ENCODE assay signal across 22 cellular contexts in the genomic region with DNA sequence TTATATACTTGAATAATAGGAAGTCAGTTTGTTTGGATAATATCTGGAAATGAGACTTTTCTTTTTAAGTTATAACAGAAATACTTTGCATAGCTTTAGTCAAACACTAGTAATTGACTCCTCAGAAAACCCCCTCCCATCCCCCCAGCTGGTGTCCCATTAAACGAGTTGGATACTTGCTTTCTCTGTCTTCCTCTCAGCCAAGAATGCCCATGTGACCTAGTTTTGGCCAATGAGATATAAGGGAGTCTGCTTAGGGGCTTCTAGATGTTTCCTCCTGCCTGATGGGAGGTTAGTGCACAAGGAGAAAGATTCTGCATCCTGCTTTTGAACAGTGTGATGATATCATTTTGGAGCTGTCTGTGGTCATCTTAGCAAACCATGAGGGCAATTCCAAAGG.
"Had no signal": no experiment of that assay in that cellular context is flagged by ENCODE, and none has a peak within 500 bp of the region (broad histone marks: within the 10 kb centered on the region; RNA-seq: fewer than 3 reads in every experiment).

No MANE protein-coding gene starts in this region.

- ATAC-seq: activated CD4-positive, CD25-positive, alpha-beta regulatory T cell treated with anti-CD3 and anti-CD28 coated beads, Interleukin-2, amount 50 U/mL, for 24 hours; activated T-cell treated with anti-CD3 and anti-CD28 coated beads, Interleukin-2, amount 50 U/mL, for 72 hours; heart left ventricle; left cardiac atrium; stimulated activated naive B cell treated with anti-CD40 and anti-IgM and Interleukin-4, amounts not matched to agents 10 μg/mL and 1 μg/mL and 100 μg/mL, for 72 hours; upper lobe of right lung had no signal

- H3K9me3 Mint-ChIP-seq: activated CD4-positive, alpha-beta memory T cell treated with anti-CD3 and anti-CD28 coated beads, Interleukin-2, amount 10 ng/mL, durations not matched to agents 7 days and 5 days; activated CD4-positive, alpha-beta T cell treated with anti-CD3 and anti-CD28 coated beads, Interleukin-2, amount 10 ng/mL, durations not matched to agents 24 days and 14 days; activated naive CD4-positive, alpha-beta T cell treated with anti-CD3 and anti-CD28 coated beads, Interleukin-2, amount 10 ng/mL, durations not matched to agents 7 days and 5 days; activated T-cell treated with anti-CD3 and anti-CD28 coated beads, Interleukin-2, amount 50 U/mL, for 72 hours; endodermal cell had no signal

- H3K27ac Mint-ChIP-seq: activated CD4-positive, alpha-beta memory T cell treated with anti-CD3 and anti-CD28 coated beads, Interleukin-2, amount 10 ng/mL, durations not matched to agents 7 days and 5 days; activated CD4-positive, alpha-beta T cell treated with anti-CD3 and anti-CD28 coated beads, Interleukin-2, amount 10 ng/mL, durations not matched to agents 24 days and 14 days; activated naive CD4-positive, alpha-beta T cell treated with anti-CD3 and anti-CD28 coated beads, Interleukin-2, amount 10 ng/mL, durations not matched to agents 7 days and 5 days; activated T-cell treated with anti-CD3 and anti-CD28 coated beads, Interleukin-2, amount 50 U/mL, for 72 hours; endodermal cell; memory B cell; nephron progenitor cell; stimulated activated naive B cell treated with anti-CD40 and anti-IgM and Interleukin-4, amounts not matched to agents 10 μg/mL and 1 μg/mL and 100 μg/mL, for 72 hours had no signal

- H3K4me3 ChIP-seq: heart left ventricle, sigmoid colon, smooth muscle cell, upper lobe of right lung had no signal

- H3K4me1 Mint-ChIP-seq: endodermal cell had no signal

- H3K9me3 ChIP-seq: sigmoid colon, upper lobe of right lung had no signal

- H3K4me2 ChIP-seq: smooth muscle cell had no signal

- H3K36me3 ChIP-seq: heart left ventricle, sigmoid colon, upper lobe of right lung had no signal

- DNase-seq: activated CD4-positive, alpha-beta memory T cell treated with anti-CD3 and anti-CD28 coated beads, Interleukin-2, amount 10 ng/mL, durations not matched to agents 7 days and 5 days; activated CD4-positive, alpha-beta T cell treated with anti-CD3 and anti-CD28 coated beads, Interleukin-2, amount 10 ng/mL, durations not matched to agents 24 days and 14 days; activated effector memory CD4-positive, alpha-beta T cell treated with Interleukin-2 at 50 U/mL for 16 hours; activated naive CD4-positive, alpha-beta T cell treated with anti-CD3 and anti-CD28 coated beads, Interleukin-2, amount 10 ng/mL, durations not matched to agents 7 days and 5 days; activated T-cell treated with anti-CD3 and anti-CD28 coated beads, Interleukin-2, amount 50 U/mL, for 72 hours; caudate nucleus; endodermal cell; heart left ventricle; left cardiac atrium; nephron progenitor cell; sigmoid colon; stimulated activated CD4-positive, alpha-beta T cell treated with anti-CD3 and anti-CD28 coated beads, Interleukin-15, amount 100 ng/mL, for 24 hours; stimulated activated CD8-positive, alpha-beta memory T cell treated with anti-CD3 and anti-CD28 coated beads, Interleukin-4, amount 100 ng/mL, for 48 hours; stimulated activated naive B cell treated with anti-CD40 and anti-IgM and Interleukin-4, amounts not matched to agents 10 μg/mL and 1 μg/mL and 100 μg/mL, for 72 hours; upper lobe of right lung had no signal

- H3K27ac ChIP-seq: epithelial cell of prostate had no signal

- H3K27me3 ChIP-seq: heart left ventricle, sigmoid colon, upper lobe of right lung had no signal

- FAIRE-seq: colon, islet of Langerhans had no signal

- H3K4me3 Mint-ChIP-seq: activated CD4-positive, alpha-beta memory T cell treated with anti-CD3 and anti-CD28 coated beads, Interleukin-2, amount 10 ng/mL, durations not matched to agents 7 days and 5 days; activated CD4-positive, alpha-beta T cell treated with anti-CD3 and anti-CD28 coated beads, Interleukin-2, amount 10 ng/mL, durations not matched to agents 24 days and 14 days; activated naive CD4-positive, alpha-beta T cell treated with anti-CD3 and anti-CD28 coated beads, Interleukin-2, amount 10 ng/mL, durations not matched to agents 7 days and 5 days; activated T-cell treated with anti-CD3 and anti-CD28 coated beads, Interleukin-2, amount 50 U/mL, for 72 hours; brain; endodermal cell; memory B cell; nephron progenitor cell; stimulated activated naive B cell treated with anti-CD40 and anti-IgM and Interleukin-4, amounts not matched to agents 10 μg/mL and 1 μg/mL and 100 μg/mL, for 72 hours had no signal

- H3K36me3 Mint-ChIP-seq: activated naive CD4-positive, alpha-beta T cell treated with anti-CD3 and anti-CD28 coated beads, Interleukin-2, amount 10 ng/mL, durations not matched to agents 7 days and 5 days; brain; memory B cell; stimulated activated naive B cell treated with anti-CD40 and anti-IgM and Interleukin-4, amounts not matched to agents 10 μg/mL and 1 μg/mL and 100 μg/mL, for 72 hours had no signal
